Comparison of ENCODE assay signal across 11 cellular contexts in the genomic region with DNA sequence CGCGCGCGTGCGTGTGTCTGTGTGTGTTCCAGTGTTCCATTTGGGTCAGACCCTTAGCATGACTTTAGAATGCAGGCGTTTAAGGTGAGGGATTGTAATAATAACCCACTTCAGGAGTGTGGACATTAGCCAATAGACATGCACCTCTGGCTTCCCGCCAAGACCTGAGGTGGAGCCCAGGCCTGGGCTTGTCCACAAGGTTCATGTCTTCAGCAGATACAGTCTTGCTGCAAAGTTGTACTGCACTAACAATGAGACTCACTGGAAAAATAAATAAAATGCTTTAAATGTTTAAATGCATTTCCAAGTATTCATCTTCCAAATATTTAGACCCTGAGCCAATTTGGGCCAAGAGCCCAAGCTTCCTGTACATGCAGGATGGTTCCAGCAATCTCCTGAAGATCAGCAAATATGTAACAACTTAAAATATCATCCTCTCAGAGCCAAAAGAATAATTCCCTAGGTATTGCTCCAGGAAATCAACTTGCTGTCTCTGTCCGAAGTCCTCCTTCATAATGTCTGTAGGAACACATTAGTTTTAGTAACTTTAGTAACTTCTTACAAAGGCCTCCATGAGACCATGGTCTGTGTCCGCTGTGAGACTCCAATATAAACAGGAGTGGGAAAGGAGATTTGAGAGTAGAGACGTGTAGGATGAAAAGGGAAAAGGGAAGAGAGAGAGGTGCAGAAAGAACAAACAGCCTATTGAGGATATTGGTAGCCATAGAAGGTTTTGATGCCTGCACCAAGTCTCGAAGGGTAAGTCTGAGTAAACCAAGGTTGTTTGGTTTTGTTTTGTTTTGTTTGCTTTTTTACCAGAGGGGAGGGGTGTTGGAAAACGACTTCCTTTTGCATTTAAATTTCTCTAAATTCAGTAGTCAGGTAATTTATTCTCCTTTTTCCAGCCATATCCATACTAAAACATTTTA.
DNase-seq lines count a peak whose midpoint lies in the region; ATAC-seq, FAIRE-seq and TF ChIP-seq lines count a peak whose summit lies in the region.
"Had no signal": no experiment of that assay in that cellular context is flagged by ENCODE, and none has a peak within 500 bp of the region (broad histone marks: within the 10 kb centered on the region; RNA-seq: fewer than 3 reads in every experiment).

No MANE protein-coding gene starts in this region.

- H3K36me3 Mint-ChIP-seq in T-helper 2 cell treated with Interferon-gamma antibody and Interleukin-4, amounts not matched to agents 5 μg/mL and 100 μg/mL, for 36 hours (ENCODE audit: low read depth), result no peaks in the 10 kb centered on the region
- H3K36me3 Mint-ChIP-seq: T-cell had no signal

- H3K9me3 Mint-ChIP-seq in T-helper 2 cell treated with Interferon-gamma antibody and Interleukin-4, amounts not matched to agents 5 μg/mL and 100 μg/mL, for 36 hours, result no peaks in the 10 kb centered on the region
- H3K9me3 Mint-ChIP-seq: T-cell had no signal

- no peaks in the 10 kb centered on the region for H3K9me3 ChIP-seq in muscle layer of colon (ENCODE audit: low read length)

- FAIRE-seq in bronchial epithelial cell (lab: Jason Lieb, UNC), result no peak
- no peak for FAIRE-seq in H54 (lab: Jason Lieb, UNC)
- FAIRE-seq: GM19239 had no signal

- no peak overlapping the region for H3K27ac Mint-ChIP-seq in T-helper 2 cell treated with Interferon-gamma antibody and Interleukin-4, amounts not matched to agents 5 μg/mL and 100 μg/mL, for 36 hours
- H3K27ac Mint-ChIP-seq: T-cell had no signal

- DNase-seq in NCI-H2029 treated with DMSO at 0.1 percent for 48 hours (lab: John Stamatoyannopoulos, UW) (peak; percentile 72), bronchial epithelial cell (ENCODE audit: low read depth) (peak; percentile 92), H54 (ENCODE audit: insufficient read length, low spot score) (no peak), UCSD-AML1 (lab: John Stamatoyannopoulos, UW; ENCODE audit: unreplicated experiment) (no peak)
- no peak for DNase-seq in T-helper 2 cell treated with Interferon-gamma antibody and Interleukin-4, amounts not matched to agents 5 μg/mL and 100 μg/mL, for 36 hours (ENCODE audit: low spot score)
- DNase-seq: activated effector memory CD4-positive, alpha-beta T cell treated with Interleukin-2 at 50 U/mL for 16 hours; T-cell had no signal

- no peak for TF ChIP-seq POLR2A in H54 (IDR thresholded peaks at IDR 0.05; ENCODE audit: low read depth, low read length)

- TF ChIP-seq CTCF in C4-2B (conservative IDR thresholded peaks at IDR 0.05), result no peak
- no peak for TF ChIP-seq CTCF in bronchial epithelial cell (IDR thresholded peaks at IDR 0.05; ENCODE audit: insufficient read depth, low read length, severe bottlenecking)

- H3K4me1 Mint-ChIP-seq in T-helper 2 cell treated with Interferon-gamma antibody and Interleukin-4, amounts not matched to agents 5 μg/mL and 100 μg/mL, for 36 hours (ENCODE audit: low read depth), result peaks cover 2% of the 10 kb centered on the region

- peaks cover 24% of the 10 kb centered on the region for H3K27me3 Mint-ChIP-seq in T-helper 2 cell treated with Interferon-gamma antibody and Interleukin-4, amounts not matched to agents 5 μg/mL and 100 μg/mL, for 36 hours (ENCODE audit: low read depth)
- H3K27me3 Mint-ChIP-seq: T-cell had no signal

- H3K4me3 Mint-ChIP-seq in T-helper 2 cell treated with Interferon-gamma antibody and Interleukin-4, amounts not matched to agents 5 μg/mL and 100 μg/mL, for 36 hours, result no peak overlapping the region
- H3K4me3 Mint-ChIP-seq: T-cell had no signal

- H3K27me3 ChIP-seq in bronchial epithelial cell (ENCODE audit: control insufficient read depth, insufficient read depth, low read length) (no peaks in the 10 kb centered on the region), muscle layer of colon (ENCODE audit: control insufficient read depth in 1 of 2, insufficient read depth in 2 of 2, low read length in 2 of 2) (no peaks in the 10 kb centered on the region)

- no peaks in the 10 kb centered on the region for H3K36me3 ChIP-seq in bronchial epithelial cell (ENCODE audit: control insufficient read depth, insufficient read depth, low read length)
- no peaks in the 10 kb centered on the region for H3K36me3 ChIP-seq in muscle layer of colon (ENCODE audit: insufficient read depth, low read length)

- H3K9ac ChIP-seq in muscle layer of colon (ENCODE audit: low read length), result no peak overlapping the region

- ATAC-seq in GM21825 (IDR thresholded peaks at IDR 0.05; ENCODE audit: unreplicated experiment), result no peak
- ATAC-seq: T-cell had no signal

- H3K27ac ChIP-seq in C4-2B (peak overlapping the region; percentile 74), muscle layer of colon (ENCODE audit: low read depth, low read length) (peak overlapping the region; percentile 3)

- H3K4me3 ChIP-seq in bronchial epithelial cell (ENCODE audit: low read depth, low read length) (no peak overlapping the region), muscle layer of colon (ENCODE audit: low read depth in 1 of 2, low read length in 2 of 2) (no peak overlapping the region)

- peaks cover 45% of the 10 kb centered on the region for H3K4me1 ChIP-seq in muscle layer of colon (ENCODE audit: insufficient read depth, low read length)

Comparison
In these comparisons a context has a peak if more than half of its experiments do, and no peak if none do; other contexts are left out.
1. DNase-seq: peak in NCI-H2029 treated with DMSO at 0.1 percent for 48 hours (single experiment) and bronchial epithelial cell (single experiment); none in T-helper 2 cell treated with Interferon-gamma antibody and Interleukin-4, amounts not matched to agents 5 μg/mL and 100 μg/mL, for 36 hours (single experiment), H54 (single experiment) and UCSD-AML1 (single experiment).